In genomic region chr10:36676321-36677169, GRCh38 we compare ENCODE assay signal across 13 cellular contexts.
DNase-seq lines count a peak whose midpoint lies in the region; ATAC-seq, FAIRE-seq and TF ChIP-seq lines count a peak whose summit lies in the region.
"Had no signal": no experiment of that assay in that cellular context is flagged by ENCODE, and none has a peak within 500 bp of the region (broad histone marks: within the 10 kb centered on the region; RNA-seq: fewer than 3 reads in every experiment).

No MANE protein-coding gene starts in this region.

- DNase-seq in AG04449 (ENCODE audit: low read depth, low spot score): peak; percentile 51
- no peak for DNase-seq in HTR-8/SVneo (ENCODE audit: insufficient read length, low spot score)
- peak; percentile 10 for DNase-seq in NCI-H2196 treated with DMSO at 0.1 percent for 48 hours (lab: John Stamatoyannopoulos, UW; ENCODE audit: unreplicated experiment)
- peak; percentile 57 for DNase-seq in fibroblast of mammary gland (ENCODE audit: low read depth)
- no peak for DNase-seq in DMS79 (lab: John Stamatoyannopoulos, UW)
- no peak for DNase-seq in LoVo (ENCODE audit: low spot score)
- DNase-seq in stimulated activated naive CD4-positive, alpha-beta T cell treated with Interleukin-2 at 50 U/mL for 16 hours (lab: John Stamatoyannopoulos, UW): no peak
- DNase-seq: activated CD8-positive, alpha-beta T cell treated with anti-CD3 and anti-CD28 coated beads for 36 hours; midbrain; NCI-H2029 treated with DMSO at 0.1 percent for 48 hours; posterior cingulate gyrus had no signal

- CTCF ChIA-PET in AG04449 (lab: Yijun Ruan, JAX): interaction anchor here (0.6 to 1.4 kb wide), 2 partner anchors 8 to 177 kb away, joined by 3 read pairs; no protein-coding TSS in a partner anchor

- H3K4me3 ChIP-seq in AG04449 (ENCODE audit: low read depth, low read length) (no peak overlapping the region), fibroblast of mammary gland (ENCODE audit: control insufficient read depth, low read depth, low read length) (no peak overlapping the region)

- POLR2A ChIA-PET in AG04449 (lab: Yijun Ruan, JAX): interaction anchor here (0.6 to 0.9 kb wide), 3 partner anchors 12 to 1030 kb away, joined by 3 read pairs; no protein-coding TSS in a partner anchor

- FAIRE-seq in HTR-8/SVneo (lab: Jason Lieb, UNC): peak; percentile 9

- no peak for TF ChIP-seq CTCF in AG04449 (IDR thresholded peaks at IDR 0.05; ENCODE audit: insufficient read depth, low read length, missing control alignments)
- TF ChIP-seq CTCF in fibroblast of mammary gland (conservative IDR thresholded peaks at IDR 0.05; ENCODE audit: control insufficient read depth, insufficient read depth, low read depth, low read length): no peak

- no peak for ATAC-seq in GM21576 (IDR thresholded peaks at IDR 0.05; ENCODE audit: unreplicated experiment)
- ATAC-seq: activated CD8-positive, alpha-beta T cell treated with anti-CD3 and anti-CD28 coated beads for 36 hours; HCT116 had no signal

Comparison
In these comparisons a context has a peak if more than half of its experiments do, and no peak if none do; other contexts are left out.
1. DNase-seq: peak in AG04449 (single experiment), NCI-H2196 treated with DMSO at 0.1 percent for 48 hours (single experiment) and fibroblast of mammary gland (single experiment); none in HTR-8/SVneo (single experiment), DMS79 (single experiment), LoVo (single experiment) and stimulated activated naive CD4-positive, alpha-beta T cell treated with Interleukin-2 at 50 U/mL for 16 hours (single experiment).